Comparison of ENCODE assay signal across 8 cellular contexts in genomic region chr3:127455541-127456450, GRCh38.
DNase-seq lines count a peak whose midpoint lies in the region; ATAC-seq and TF ChIP-seq lines count a peak whose summit lies in the region.

No MANE protein-coding gene starts in this region.

- TF ChIP-seq POLR2A in HCT116 (IDR thresholded peaks at IDR 0.05; ENCODE audit: borderline replicate concordance, extremely low read depth, insufficient read depth, insufficient read length): no peak

- peak overlapping the region; percentile 32 to 54 for H3K4me3 ChIP-seq in HCT116 (replicated peaks in 1 of 2; ENCODE audit: low read depth in 1 of 2, low read length in 2 of 2)

- TF ChIP-seq CTCF in HCT116 (IDR thresholded peaks at IDR 0.05 in 2 of 3, conservative IDR thresholded peaks at IDR 0.05 in 1 of 3; ENCODE audit: borderline replicate concordance in 1 of 3, insufficient read depth in 1 of 3, low read depth in 2 of 3, low read length in 2 of 3): peak; percentile 84 to 99 (median 97)

- POLR2A ChIA-PET in HCT116 (lab: Charles Lee): no interaction called here

- H3K36me3 ChIP-seq in HCT116 (ENCODE audit: control insufficient read depth in 1 of 2, insufficient read depth in 2 of 2, low read length in 2 of 2): no peaks in the 10 kb centered on the region

- peaks cover 0 to 13% of the 10 kb centered on the region in 2 experiments; a peak in 1 of 4 replicates for H3K4me1 ChIP-seq in HCT116 (ENCODE audit: control insufficient read depth in 1 of 2, insufficient read depth in 2 of 2, low read length in 2 of 2)

- peaks cover 8% of the 10 kb centered on the region for H3K36me3 Mint-ChIP-seq in T-helper 17 cell (ENCODE audit: low read depth)

- no peaks in the 10 kb centered on the region for H4K20me1 ChIP-seq in HCT116 (ENCODE audit: insufficient read depth)

- BruUV-seq in HCT116 (replicated peaks; lab: Mats Ljungman, UMichigan): no TSS peak

- no peaks in the 10 kb centered on the region for H3K79me2 ChIP-seq in HCT116 (ENCODE audit: insufficient read depth, low read length)

- ATAC-seq in HCT116: peak; percentile 99
- ATAC-seq in T-helper 17 cell: peak; percentile 78

- H3K27ac ChIP-seq in HCT116 (ENCODE audit: low read depth, low read length): no peak overlapping the region; the same call in 1 of the 2 replicates

- peak overlapping the region; percentile 70 for H2AFZ ChIP-seq in HCT116 (ENCODE audit: low read depth, low read length, poor library complexity, severe bottlenecking)

- H3K9me2 ChIP-seq in HCT116 (ENCODE audit: insufficient read depth): no peaks in the 10 kb centered on the region

- intact Hi-C loops in HCT116 (cut with micrococcal nuclease): loop anchor here (1.0 to 10.0 kb wide), 5 partner anchors 81 to 776 kb away; partner anchors contain the start of gene PLXNA1

- peaks cover 84% of the 10 kb centered on the region for H3K27me3 Mint-ChIP-seq in T-helper 17 cell

- H3K9me3 ChIP-seq in HCT116 (ENCODE audit: control insufficient read depth in 1 of 2, insufficient read depth in 1 of 2, low read depth in 1 of 2, low read length in 2 of 2) (no peaks in the 10 kb centered on the region), T-helper 17 cell (ENCODE audit: control insufficient read depth, low read length, poor library complexity, severe bottlenecking) (no peaks in the 10 kb centered on the region)

- CTCF ChIA-PET in HCT116 (lab: Charles Lee): interaction anchor here (0.6 to 2.1 kb wide), 24 partner anchors 8 to 933 kb away, joined by 3 to 16 read pairs (median 4); partner anchors contain the start of gene PLXNA1

- peak overlapping the region; percentile 80 for H3K4me2 ChIP-seq in HCT116 (ENCODE audit: low read length)

- peak; percentile 97 for TF ChIP-seq RAD21 in HCT116 (IDR thresholded peaks at IDR 0.05; ENCODE audit: low read depth)

- H3K4me1 Mint-ChIP-seq in T-helper 17 cell: peaks cover 10% of the 10 kb centered on the region

- peak overlapping the region; percentile 74 for H3K4me3 Mint-ChIP-seq in T-helper 17 cell

- no peak overlapping the region for H3K27ac Mint-ChIP-seq in T-helper 17 cell

- no peaks in the 10 kb centered on the region for H3K27me3 ChIP-seq in HCT116 (ENCODE audit: insufficient read depth, low read length)

- H3K9ac ChIP-seq in HCT116 (ENCODE audit: low read length): no peak overlapping the region

- peak; percentile 71 for DNase-seq in ELR (ENCODE audit: low read depth)
- DNase-seq in HCT116 (ENCODE audit: low read depth, low spot score): peak; percentile 34
- DNase-seq in NCI-H128 (lab: John Stamatoyannopoulos, UW; ENCODE audit: unreplicated experiment): peak; percentile 75
- DNase-seq in T-helper 17 cell: peak in 2 of 3 donors; percentile 16 to 36
- peak; percentile 22 for DNase-seq in central memory CD4-positive, alpha-beta T cell
- DNase-seq in islet precursor cell: peak; percentile 94
- peak; percentile 28 to 61 for DNase-seq in stimulated activated CD4-positive, alpha-beta T cell treated with anti-CD3 and anti-CD28 coated beads, Interleukin-12 subunit alpha, Interleukin-12 subunit beta, amount 100 ng/mL, for 24 hours (ENCODE audit: low read depth in 2 of 2)
- no peak for DNase-seq in activated gamma-delta T cell (lab: John Stamatoyannopoulos, UW)

- RAD21 ChIA-PET in HCT116 (lab: Charles Lee; ENCODE audit: low non-redundant PET in 1 of 2, low total read pairs in 2 of 2, uncharacterized antibody in 2 of 2, unreplicated experiment in 2 of 2): interaction anchor here (0.5 to 1.4 kb wide), 9 partner anchors 47 to 473 kb away, joined by 3 to 8 read pairs (median 3); partner anchors contain the start of gene PLXNA1 (in 1 of the 2)

TF ChIP-seq in HCT116, 20 proteins besides CTCF, POLR2A, EP300 and RAD21:
- TF ChIP-seq ZFX (IDR thresholded peaks at IDR 0.05) (peak; percentile 29; the same call in 1 of the 2 replicates), SP1 (IDR thresholded peaks at IDR 0.05; ENCODE audit: low read depth) (no peak)
